8 cellular contexts compared by ENCODE assay signal in the genomic region with DNA sequence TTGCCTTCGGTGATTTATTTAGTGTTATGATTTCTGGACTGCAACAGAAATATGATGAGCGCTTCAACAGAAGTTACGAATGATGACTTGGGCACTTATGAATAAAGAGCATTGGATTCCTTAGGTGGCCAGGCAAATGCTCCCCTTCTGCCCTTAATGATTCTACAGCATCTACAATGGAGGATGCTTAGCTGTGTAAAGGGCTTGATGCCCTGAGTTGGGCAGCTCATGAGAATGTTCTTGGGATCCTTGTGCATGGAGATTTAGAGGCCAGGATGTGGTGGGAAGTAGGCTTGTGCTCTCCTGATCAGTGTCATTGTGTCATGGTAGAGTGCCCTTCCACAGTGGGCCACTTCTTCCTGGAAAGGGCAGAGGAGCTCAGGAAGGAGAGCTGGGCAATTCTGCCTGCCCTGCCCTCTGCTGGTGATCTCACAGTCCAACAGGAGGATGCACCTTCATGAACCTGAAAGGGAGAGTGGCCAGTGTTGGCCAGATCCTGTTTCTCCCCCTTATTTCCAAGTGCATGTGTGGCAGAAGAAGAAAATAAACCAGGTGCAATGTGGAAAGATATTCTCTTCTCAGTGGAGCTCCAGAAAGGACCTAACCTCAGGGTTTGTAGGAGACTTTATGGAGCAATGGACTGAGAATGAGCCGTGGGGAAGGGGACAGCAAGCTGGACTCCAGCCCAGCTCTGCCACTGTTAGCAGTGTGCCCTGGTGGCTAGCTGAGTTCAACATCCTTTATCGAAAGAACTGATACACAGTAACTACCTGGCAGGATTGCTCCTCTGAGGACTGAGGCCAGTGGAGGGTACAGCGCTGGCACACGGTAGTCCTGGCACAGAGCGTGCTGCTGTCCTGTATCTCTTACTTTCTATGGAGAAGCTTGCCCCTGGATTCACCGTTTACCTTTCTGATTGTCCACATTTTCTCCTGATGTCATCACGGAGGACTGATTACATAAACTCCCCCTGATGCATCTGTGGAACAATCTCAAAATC.
DNase-seq lines count a peak whose midpoint lies in the region; ATAC-seq and TF ChIP-seq lines count a peak whose summit lies in the region.

No MANE protein-coding gene starts in this region.

- no peak overlapping the region for H3K4me3 ChIP-seq in OCI-LY7 (ENCODE audit: low read depth, low read length, poor library complexity, severe bottlenecking)
- H3K4me3 ChIP-seq in fibroblast of villous mesenchyme (ENCODE audit: low read depth, low read length): no peak overlapping the region
- H3K4me3 ChIP-seq in upper lobe of right lung: no peak overlapping the region

- H3K27ac ChIP-seq in OCI-LY7 (ENCODE audit: low read depth, low read length, poor library complexity, severe bottlenecking) (no peak overlapping the region), upper lobe of right lung (no peak overlapping the region)

- no peaks in the 10 kb centered on the region for H3K27me3 ChIP-seq in upper lobe of right lung

- H3K9me3 ChIP-seq in OCI-LY7 (ENCODE audit: low read length) (no peaks in the 10 kb centered on the region), upper lobe of right lung (no peaks in the 10 kb centered on the region)

- no peaks in the 10 kb centered on the region for H3K79me2 ChIP-seq in OCI-LY7 (ENCODE audit: insufficient read depth, low read depth, low read length)

- H3K4me1 Mint-ChIP-seq in activated T-cell treated with anti-CD3 and anti-CD28 coated beads, Interleukin-2, amount 50 U/mL, for 72 hours (ENCODE audit: low read depth): no peaks in the 10 kb centered on the region

- CTCF ChIA-PET in OCI-LY7 (lab: Charles Lee; ENCODE audit: unreplicated experiment): no interaction called here

- ATAC-seq in upper lobe of right lung: peak; percentile 82
- no peak for ATAC-seq in activated T-cell treated with anti-CD3 and anti-CD28 coated beads, Interleukin-2, amount 50 U/mL, for 72 hours (replicated peaks in 1 of 2)
- no peak for ATAC-seq in HG03280 (IDR thresholded peaks at IDR 0.05; ENCODE audit: unreplicated experiment)

- no peak overlapping the region for H3K4me2 ChIP-seq in OCI-LY7 (ENCODE audit: low read length)

- no peaks in the 10 kb centered on the region for H3K9me2 ChIP-seq in OCI-LY7 (ENCODE audit: insufficient read depth, low read length)

- H3K4me3 Mint-ChIP-seq in activated T-cell treated with anti-CD3 and anti-CD28 coated beads, Interleukin-2, amount 50 U/mL, for 72 hours: no peak overlapping the region

- no peaks in the 10 kb centered on the region for H3K27me3 Mint-ChIP-seq in activated T-cell treated with anti-CD3 and anti-CD28 coated beads, Interleukin-2, amount 50 U/mL, for 72 hours (ENCODE audit: low read depth)

- intact Hi-C loops in OCI-LY7 (cut with micrococcal nuclease; ENCODE audit: unreplicated experiment): no loop called here
- intact Hi-C loops in upper lobe of right lung (cut with DNase I): no loop called here

- TF ChIP-seq CTCF in AG09319 (IDR thresholded peaks at IDR 0.05; ENCODE audit: low read depth, low read length) (peak; percentile 62), GM12873 (IDR thresholded peaks at IDR 0.05; ENCODE audit: insufficient read depth, low read depth, low read length, missing control alignments) (peak; percentile 60), OCI-LY7 (conservative IDR thresholded peaks at IDR 0.05; ENCODE audit: low read length) (peak; percentile 59), fibroblast of villous mesenchyme (IDR thresholded peaks at IDR 0.05; ENCODE audit: insufficient read depth, low read depth, low read length) (peak; percentile 89), upper lobe of right lung (IDR thresholded peaks at IDR 0.05) (peak; percentile 42)

- DNase-seq in AG09319 (ENCODE audit: extremely low read depth, low read depth) (no peak), OCI-LY7 (ENCODE audit: low spot score) (no peak), fibroblast of villous mesenchyme (ENCODE audit: low read depth) (peak; percentile 63), upper lobe of right lung (no peak)
- no peak for DNase-seq in activated T-cell treated with anti-CD3 and anti-CD28 coated beads, Interleukin-2, amount 50 U/mL, for 72 hours
- DNase-seq in stimulated activated CD4-positive, alpha-beta T cell treated with anti-CD3 and anti-CD28 coated beads, Interleukin-4, amount 100 ng/mL, for 4 hours: no peak

- no peaks in the 10 kb centered on the region for H3K9me3 Mint-ChIP-seq in activated T-cell treated with anti-CD3 and anti-CD28 coated beads, Interleukin-2, amount 50 U/mL, for 72 hours

- H4K20me1 ChIP-seq in OCI-LY7 (ENCODE audit: insufficient read depth, low read length): no peaks in the 10 kb centered on the region

- no peak overlapping the region for H2AFZ ChIP-seq in OCI-LY7 (ENCODE audit: low read length)

- H3K36me3 ChIP-seq in OCI-LY7 (ENCODE audit: insufficient read depth, low read length) (no peaks in the 10 kb centered on the region), upper lobe of right lung (no peaks in the 10 kb centered on the region)

- no TSS peak for BruUV-seq in OCI-LY7 (replicated peaks; lab: Mats Ljungman, UMichigan)

- no peaks in the 10 kb centered on the region for H3K4me1 ChIP-seq in OCI-LY7 (ENCODE audit: insufficient read depth, low read length, poor library complexity, severe bottlenecking)
- H3K4me1 ChIP-seq in upper lobe of right lung: no peaks in the 10 kb centered on the region

- no peak overlapping the region for H3K27ac Mint-ChIP-seq in activated T-cell treated with anti-CD3 and anti-CD28 coated beads, Interleukin-2, amount 50 U/mL, for 72 hours

- POLR2A ChIA-PET in OCI-LY7 (lab: Charles Lee): no interaction called here

- H3K36me3 Mint-ChIP-seq in activated T-cell treated with anti-CD3 and anti-CD28 coated beads, Interleukin-2, amount 50 U/mL, for 72 hours (ENCODE audit: insufficient read depth in 2 of 2): no peaks in the 10 kb centered on the region
